In genomic region chr12:53267309-53268008, GRCh38 we compare ENCODE assay signal across 8 cellular contexts. TPM values are rescaled to one million over a fixed set of nuclear protein-coding genes. Genes with fewer than 3 reads are reported as not detected.
DNase-seq lines count a peak whose midpoint lies in the region; ATAC-seq and TF ChIP-seq lines count a peak whose summit lies in the region.

No MANE protein-coding gene starts in this region.

- peak overlapping the region; percentile 92; the same call in 1 of the 2 replicates for H3K9ac ChIP-seq in iPS-20b (ENCODE audit: low read depth, low read length)

- ATAC-seq in activated T-cell treated with anti-CD3 and anti-CD28 coated beads, Interleukin-2, amount 50 U/mL, for 72 hours (replicated peaks in 1 of 2) = peak; percentile 44 to 49
- no peak for ATAC-seq in HG03565 (IDR thresholded peaks at IDR 0.05; ENCODE audit: unreplicated experiment)

- peaks cover 10% of the 10 kb centered on the region for H3K4me1 ChIP-seq in iPS-20b (ENCODE audit: insufficient read depth, low read length)

- in situ Hi-C loops in KBM-7 (cut with MboI; ENCODE audit: low pct_unique_long_range_greater_than_20kb, low sequenced_read_pairs) = no loop called here

- peak overlapping the region; percentile 92 for H3K27ac Mint-ChIP-seq in activated T-cell treated with anti-CD3 and anti-CD28 coated beads, Interleukin-2, amount 50 U/mL, for 72 hours

- no peak overlapping the region for H3K27ac ChIP-seq in iPS-20b (ENCODE audit: low read length)

- no peak for TF ChIP-seq CTCF in GM12865 (IDR thresholded peaks at IDR 0.05; ENCODE audit: insufficient read depth, low read depth, low read length, missing control alignments)

- H3K4me3 ChIP-seq in GM12865 (ENCODE audit: low read depth, low read length) (peak overlapping the region; percentile 96), iPS-20b (ENCODE audit: low read length) (peak overlapping the region; percentile 86)

- H3K4me3 Mint-ChIP-seq in activated T-cell treated with anti-CD3 and anti-CD28 coated beads, Interleukin-2, amount 50 U/mL, for 72 hours = peak overlapping the region; percentile 96 to 98

- H3K4me1 Mint-ChIP-seq in activated T-cell treated with anti-CD3 and anti-CD28 coated beads, Interleukin-2, amount 50 U/mL, for 72 hours (ENCODE audit: low read depth) = peaks cover 55% of the 10 kb centered on the region

- H3K36me3 ChIP-seq in iPS-20b (ENCODE audit: insufficient read depth, low read depth, low read length) = peaks cover 27% of the 10 kb centered on the region

- no peaks in the 10 kb centered on the region for H3K9me3 ChIP-seq in iPS-20b (ENCODE audit: insufficient read depth, low read depth, low read length)

- DNase-seq in GM12865 (ENCODE audit: low read depth) = no peak
- DNase-seq in KBM-7 = peak; percentile 60
- peak; percentile 29 to 32 for DNase-seq in activated T-cell treated with anti-CD3 and anti-CD28 coated beads, Interleukin-2, amount 50 U/mL, for 72 hours
- peak; percentile 27 to 37 for DNase-seq in stimulated activated CD4-positive, alpha-beta T cell treated with anti-CD3 and anti-CD28 coated beads, Interleukin-4, amount 100 ng/mL, for 4 hours
- DNase-seq in NCI-H1436 (lab: John Stamatoyannopoulos, UW) = no peak
- DNase-seq in NCI-H510A treated with DMSO at 0.1 percent for 48 hours (lab: John Stamatoyannopoulos, UW) = no peak

- H3K27me3 ChIP-seq in iPS-20b (ENCODE audit: insufficient read depth, low read length) = no peaks in the 10 kb centered on the region

- H3K36me3 Mint-ChIP-seq in activated T-cell treated with anti-CD3 and anti-CD28 coated beads, Interleukin-2, amount 50 U/mL, for 72 hours (ENCODE audit: insufficient read depth in 2 of 2) = peaks cover 9 to 22% of the 10 kb centered on the region in 2 donors

- H3K27me3 Mint-ChIP-seq in activated T-cell treated with anti-CD3 and anti-CD28 coated beads, Interleukin-2, amount 50 U/mL, for 72 hours (ENCODE audit: low read depth) = no peaks in the 10 kb centered on the region

- H3K9me3 Mint-ChIP-seq in activated T-cell treated with anti-CD3 and anti-CD28 coated beads, Interleukin-2, amount 50 U/mL, for 72 hours = no peaks in the 10 kb centered on the region

RNA-seq across cellular contexts. Expression of gene ESPL1, which starts 0.6 kb away (rescaled TPM):
- total RNA-seq in activated T-cell treated with anti-CD3 and anti-CD28 coated beads, Interleukin-2, amount 50 U/mL, for 72 hours = 10 to 100 TPM; 71.9 to 75.5 TPM

RNA-seq across cellular contexts. Expression of gene PFDN5, which starts 27.9 kb away (rescaled TPM):
- total RNA-seq in activated T-cell treated with anti-CD3 and anti-CD28 coated beads, Interleukin-2, amount 50 U/mL, for 72 hours = 100 to 1,000 TPM; 301 to 318 TPM

RNA-seq across cellular contexts. Expression of gene MYG1, which starts 32.0 kb away (rescaled TPM):
- 10 to 100 TPM; 83.5 to 89.9 TPM for total RNA-seq in activated T-cell treated with anti-CD3 and anti-CD28 coated beads, Interleukin-2, amount 50 U/mL, for 72 hours

RNA-seq across cellular contexts. Expression of gene RARG, which starts 35.5 kb away (rescaled TPM):
- total RNA-seq in activated T-cell treated with anti-CD3 and anti-CD28 coated beads, Interleukin-2, amount 50 U/mL, for 72 hours = 10 to 100 TPM; 36.7 to 37.3 TPM

RNA-seq across cellular contexts. Expression of gene AAAS, which starts 54.0 kb away (rescaled TPM):
- 100 to 1,000 TPM in 1 of 2 donors, 10 to 100 TPM in 1; 99.0 to 118 TPM for total RNA-seq in activated T-cell treated with anti-CD3 and anti-CD28 coated beads, Interleukin-2, amount 50 U/mL, for 72 hours

Comparison
In these comparisons a context has a peak if more than half of its experiments do, and no peak if none do; other contexts are left out.
1. DNase-seq: peak in KBM-7 (single experiment), activated T-cell treated with anti-CD3 and anti-CD28 coated beads, Interleukin-2, amount 50 U/mL, for 72 hours (2 of 2) and stimulated activated CD4-positive, alpha-beta T cell treated with anti-CD3 and anti-CD28 coated beads, Interleukin-4, amount 100 ng/mL, for 4 hours (2 of 2); none in GM12865 (single experiment), NCI-H1436 (single experiment) and NCI-H510A treated with DMSO at 0.1 percent for 48 hours (single experiment).